Comparison of ENCODE assay signal across 8 cellular contexts in the genomic region with DNA sequence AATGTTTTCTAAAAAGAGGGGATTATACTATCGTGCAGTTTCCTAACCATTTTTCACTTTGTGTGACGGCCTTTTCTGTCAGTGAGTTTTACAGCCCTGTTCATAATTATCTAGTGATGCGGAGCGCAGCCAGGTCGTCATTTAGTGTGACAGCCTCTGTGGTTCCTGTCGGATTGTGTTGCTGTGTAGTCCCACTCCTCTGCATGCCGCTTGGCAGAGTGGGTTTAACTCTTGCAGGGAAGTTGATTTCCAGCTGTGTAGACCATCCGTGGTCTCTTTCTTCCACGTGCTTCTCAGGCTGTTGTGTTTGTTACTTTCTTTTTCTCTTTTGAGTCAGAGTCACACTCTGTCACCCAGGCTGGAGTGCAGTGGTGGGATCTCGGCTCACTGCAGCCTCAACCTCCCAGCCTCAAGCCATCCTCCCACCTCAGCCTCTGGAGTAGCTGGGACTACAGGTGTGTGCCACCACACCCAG. TPM values are rescaled to one million over a fixed set of nuclear protein-coding genes. Genes with fewer than 3 reads are reported as not detected.
DNase-seq lines count a peak whose midpoint lies in the region; ATAC-seq and TF ChIP-seq lines count a peak whose summit lies in the region.

No MANE protein-coding gene starts in this region.

- H3K4me3 ChIP-seq in upper lobe of right lung (peak overlapping the region; percentile 1), gastrocnemius medialis (no peak overlapping the region)

- peaks cover 23% of the 10 kb centered on the region for H3K36me3 Mint-ChIP-seq in dendritic cell treated with granulocyte-macrophage colony-stimulating factor and Interleukin-4, amounts not matched to agents 40 ng/mL and 50 ng/mL, for 4 days (ENCODE audit: low read depth)
- H3K36me3 Mint-ChIP-seq in Calu3 (ENCODE audit: insufficient read depth, unreplicated experiment), result peaks cover 36% of the 10 kb centered on the region

- no TSS peak for BruUV-seq in Calu3 (replicated peaks; lab: Mats Ljungman, UMichigan)

- in situ Hi-C loops in gastrocnemius medialis (cut with MboI; ENCODE audit: low sequenced_read_pairs in 4 of 4), result no loop called here

- H3K9me3 Mint-ChIP-seq in dendritic cell treated with granulocyte-macrophage colony-stimulating factor and Interleukin-4, amounts not matched to agents 40 ng/mL and 50 ng/mL, for 4 days, result no peaks in the 10 kb centered on the region
- H3K9me3 Mint-ChIP-seq in Calu3 (ENCODE audit: low read depth, unreplicated experiment), result peaks cover 5% of the 10 kb centered on the region

- H3K27me3 ChIP-seq in upper lobe of right lung, result no peaks in the 10 kb centered on the region
- no peaks in the 10 kb centered on the region for H3K27me3 ChIP-seq in gastrocnemius medialis

- no peak overlapping the region for H3K27ac Mint-ChIP-seq in dendritic cell treated with granulocyte-macrophage colony-stimulating factor and Interleukin-4, amounts not matched to agents 40 ng/mL and 50 ng/mL, for 4 days
- no peak overlapping the region for H3K27ac Mint-ChIP-seq in Calu3 (ENCODE audit: unreplicated experiment)

- H3K36me3 ChIP-seq in upper lobe of right lung, result peaks cover 22% of the 10 kb centered on the region
- H3K36me3 ChIP-seq in gastrocnemius medialis, result peaks cover 0 to 20% of the 10 kb centered on the region in 2 donors

- peak overlapping the region; percentile 30 for H3K4me3 Mint-ChIP-seq in dendritic cell treated with granulocyte-macrophage colony-stimulating factor and Interleukin-4, amounts not matched to agents 40 ng/mL and 50 ng/mL, for 4 days
- H3K4me3 Mint-ChIP-seq in Calu3 (ENCODE audit: low read depth, unreplicated experiment), result no peak overlapping the region

- peak; percentile 29 for DNase-seq in stimulated activated CD4-positive, alpha-beta T cell treated with anti-CD3 and anti-CD28 coated beads, Interleukin-15, amount 100 ng/mL, for 24 hours
- no peak for DNase-seq in stimulated activated CD4-positive, alpha-beta T cell treated with anti-CD3 and anti-CD28 coated beads, Interleukin-1b, Interleukin-23, amount 100 ng/mL, for 48 hours
- DNase-seq in upper lobe of right lung, result no peak
- DNase-seq in Calu3, result no peak
- DNase-seq in gastrocnemius medialis, result no peak

- H3K27me3 Mint-ChIP-seq in dendritic cell treated with granulocyte-macrophage colony-stimulating factor and Interleukin-4, amounts not matched to agents 40 ng/mL and 50 ng/mL, for 4 days, result peaks cover 9% of the 10 kb centered on the region
- H3K27me3 Mint-ChIP-seq in Calu3 (ENCODE audit: unreplicated experiment), result peaks cover 14% of the 10 kb centered on the region

- no peaks in the 10 kb centered on the region for H3K4me1 ChIP-seq in upper lobe of right lung
- no peaks in the 10 kb centered on the region for H3K4me1 ChIP-seq in gastrocnemius medialis

- H3K9me3 ChIP-seq in upper lobe of right lung (no peaks in the 10 kb centered on the region), gastrocnemius medialis (no peaks in the 10 kb centered on the region)

- peak; percentile 52 for ATAC-seq in HG03135 (IDR thresholded peaks at IDR 0.05; ENCODE audit: unreplicated experiment)
- no peak for ATAC-seq in upper lobe of right lung
- no peak for ATAC-seq in HG03521 (IDR thresholded peaks at IDR 0.05; ENCODE audit: unreplicated experiment)
- no peak for ATAC-seq in gastrocnemius medialis

- CTCF ChIA-PET in Calu3 (lab: Charles Lee), result no interaction called here

- intact Hi-C loops in dendritic cell treated with granulocyte-macrophage colony-stimulating factor and Interleukin-4, amounts not matched to agents 40 ng/mL and 50 ng/mL, for 4 days (cut with micrococcal nuclease), result no loop called here
- intact Hi-C loops in upper lobe of right lung (cut with DNase I) (no loop called here), Calu3 (cut with micrococcal nuclease; ENCODE audit: unreplicated experiment) (no loop called here), gastrocnemius medialis (cut with DNase I; ENCODE audit: low total_unique reads) (no loop called here)

- no peak for TF ChIP-seq POLR2A in gastrocnemius medialis (IDR thresholded peaks at IDR 0.05)

- no peak for TF ChIP-seq CTCF in upper lobe of right lung (IDR thresholded peaks at IDR 0.05)
- no peak for TF ChIP-seq CTCF in Calu3 (IDR thresholded peaks at IDR 0.05; ENCODE audit: unreplicated experiment)
- no peak for TF ChIP-seq CTCF in gastrocnemius medialis (IDR thresholded peaks at IDR 0.05 in 4 of 5, conservative IDR thresholded peaks at IDR 0.05 in 1 of 5)

- H3K27ac ChIP-seq in upper lobe of right lung (no peak overlapping the region), gastrocnemius medialis (no peak overlapping the region)

- H3K4me1 Mint-ChIP-seq in dendritic cell treated with granulocyte-macrophage colony-stimulating factor and Interleukin-4, amounts not matched to agents 40 ng/mL and 50 ng/mL, for 4 days (ENCODE audit: low read depth), result peaks cover 24% of the 10 kb centered on the region
- peaks cover 25% of the 10 kb centered on the region for H3K4me1 Mint-ChIP-seq in Calu3 (ENCODE audit: low read depth, unreplicated experiment)

RNA-seq across cellular contexts. Expression of a gene that starts 8.6 kb away (rescaled TPM):
- total RNA-seq in upper lobe of right lung (310 TPM), Calu3 (2022) (1,463 and 1,538 TPM in 2 replicates), gastrocnemius medialis (100 to 1,000 TPM; 125 to 299 (median 197) TPM)

RNA-seq across cellular contexts. Expression of a gene that starts 41.4 kb away (rescaled TPM):
- total RNA-seq in upper lobe of right lung, result 23.6 TPM
- 21.0 and 26.7 TPM in 2 replicates for total RNA-seq in Calu3 (2022)
- 10 to 100 TPM in 1 of 4 donors, 1 to 10 TPM in 3; 4.8 to 12.0 (median 9.1) TPM for total RNA-seq in gastrocnemius medialis
